Comparison of ENCODE assay signal across 22 cellular contexts in the genomic region with DNA sequence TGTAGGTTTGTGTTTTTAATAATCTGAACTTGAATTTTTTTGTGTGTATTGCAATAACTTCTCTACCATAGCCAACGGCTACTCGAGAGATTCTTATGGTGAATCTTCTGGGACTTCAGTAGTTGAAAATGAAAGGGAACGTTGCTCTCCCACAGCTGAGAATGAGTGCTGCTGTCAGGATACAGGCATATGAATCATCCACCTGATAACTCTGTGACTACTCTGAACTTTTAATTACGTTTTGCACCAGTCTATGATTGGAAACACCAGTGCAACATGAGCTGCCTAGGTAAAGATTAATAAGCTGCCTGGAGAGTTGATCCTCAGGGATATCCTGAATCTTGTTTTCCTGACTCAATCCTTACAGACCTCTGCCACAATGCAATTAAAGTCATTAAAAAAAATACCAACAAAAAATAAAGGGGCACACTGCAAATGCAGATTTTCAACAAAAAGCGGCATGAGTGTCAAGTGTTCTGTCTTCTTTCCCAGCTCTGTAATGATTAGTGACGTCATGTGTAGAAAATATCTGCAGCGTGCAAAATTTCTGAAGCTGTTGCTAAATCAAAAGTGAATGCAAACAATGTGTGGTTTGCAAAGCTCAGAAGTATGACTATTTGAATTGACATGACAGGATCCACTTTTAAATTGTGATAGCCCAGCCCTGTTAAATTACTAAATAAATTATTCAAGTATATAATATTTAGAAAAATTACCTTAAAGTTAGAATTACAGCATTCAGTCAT.
A peak's percentile ranks its signal among the peaks of the same experiment; 100 is the strongest.
DNase-seq lines count a peak whose midpoint lies in the region; ATAC-seq and TF ChIP-seq lines count a peak whose summit lies in the region.
"Had no signal": no experiment of that assay in that cellular context is flagged by ENCODE, and none has a peak within 500 bp of the region (broad histone marks: within the 10 kb centered on the region; RNA-seq: fewer than 3 reads in every experiment).

No MANE protein-coding gene starts in this region.

- DNase-seq in HT1080 (ENCODE audit: low read depth) (peak; percentile 24), kidney epithelial cell (ENCODE audit: low read depth) (peak; percentile 37), renal cortical epithelial cell (ENCODE audit: low read depth) (peak; percentile 60), KG1 (lab: John Stamatoyannopoulos, UW) (no peak), T-helper 1 cell (no peak), HuH-7.5 (ENCODE audit: low spot score) (no peak), GM19240 (ENCODE audit: insufficient read length, low spot score) (no peak)
- DNase-seq: activated CD8-positive, alpha-beta memory T cell treated with anti-CD3 and anti-CD28 coated beads, Interleukin-2, amount 50 U/mL, for 4 hours; activated naive CD8-positive, alpha-beta T cell treated with anti-CD3 and anti-CD28 coated beads for 36 hours; CD4-positive, CD25-positive, alpha-beta regulatory T cell; cerebellar nuclear complex; kidney glomerular epithelial cell; naive thymus-derived CD8-positive, alpha-beta T cell; NCI-H1105 treated with DMSO at 0.1 percent for 48 hours; NCI-H2081 treated with DMSO at 0.1 percent for 48 hours; NCI-H510A; ovary; RPMI8226; substantia nigra had no signal

- ATAC-seq in SK-N-SH treated with all-trans-retinoic acid at 6 μM for 48 hours: peak; percentile 29
- ATAC-seq: gastroesophageal sphincter; naive thymus-derived CD8-positive, alpha-beta T cell had no signal

- H3K36me3 ChIP-seq in kidney epithelial cell (ENCODE audit: control insufficient read depth, insufficient read depth, low read length): no peaks in the 10 kb centered on the region
- H3K36me3 ChIP-seq: gastroesophageal sphincter, HAP-1, ovary had no signal

- TF ChIP-seq CTCF in kidney epithelial cell (IDR thresholded peaks at IDR 0.05; ENCODE audit: insufficient read depth, low read length, poor library complexity, severe bottlenecking): no peak

- no peak overlapping the region for H3K4me3 ChIP-seq in kidney epithelial cell (ENCODE audit: low read depth, low read length)
- H3K4me3 ChIP-seq: gastroesophageal sphincter, HAP-1, ovary had no signal

- H3K27me3 ChIP-seq in kidney epithelial cell (ENCODE audit: control insufficient read depth, insufficient read depth, low read length): no peaks in the 10 kb centered on the region
- H3K27me3 ChIP-seq: gastroesophageal sphincter, ovary had no signal

TF ChIP-seq in SK-N-SH treated with all-trans-retinoic acid at 6 μM for 48 hours, 23 proteins besides CTCF, POLR2A, EP300 and RAD21:
- TF ChIP-seq ZNF70 (CRISPR knock-in tag; IDR thresholded peaks at IDR 0.05) (no peak), GLIS3 (CRISPR knock-in tag; IDR thresholded peaks at IDR 0.05) (no peak), ESRRG (CRISPR knock-in tag; IDR thresholded peaks at IDR 0.05) (no peak), ZFP30 (CRISPR knock-in tag; IDR thresholded peaks at IDR 0.05) (no peak), TOX (CRISPR knock-in tag; IDR thresholded peaks at IDR 0.05; ENCODE audit: borderline replicate concordance) (0 out of 2 replicates have a peak, but pooled peaks have one; percentile 24), BACH2 (CRISPR knock-in tag; IDR thresholded peaks at IDR 0.05; ENCODE audit: borderline replicate concordance) (no peak), RARB (CRISPR knock-in tag; IDR thresholded peaks at IDR 0.05) (no peak)
- TF ChIP-seq, protein P1, sequence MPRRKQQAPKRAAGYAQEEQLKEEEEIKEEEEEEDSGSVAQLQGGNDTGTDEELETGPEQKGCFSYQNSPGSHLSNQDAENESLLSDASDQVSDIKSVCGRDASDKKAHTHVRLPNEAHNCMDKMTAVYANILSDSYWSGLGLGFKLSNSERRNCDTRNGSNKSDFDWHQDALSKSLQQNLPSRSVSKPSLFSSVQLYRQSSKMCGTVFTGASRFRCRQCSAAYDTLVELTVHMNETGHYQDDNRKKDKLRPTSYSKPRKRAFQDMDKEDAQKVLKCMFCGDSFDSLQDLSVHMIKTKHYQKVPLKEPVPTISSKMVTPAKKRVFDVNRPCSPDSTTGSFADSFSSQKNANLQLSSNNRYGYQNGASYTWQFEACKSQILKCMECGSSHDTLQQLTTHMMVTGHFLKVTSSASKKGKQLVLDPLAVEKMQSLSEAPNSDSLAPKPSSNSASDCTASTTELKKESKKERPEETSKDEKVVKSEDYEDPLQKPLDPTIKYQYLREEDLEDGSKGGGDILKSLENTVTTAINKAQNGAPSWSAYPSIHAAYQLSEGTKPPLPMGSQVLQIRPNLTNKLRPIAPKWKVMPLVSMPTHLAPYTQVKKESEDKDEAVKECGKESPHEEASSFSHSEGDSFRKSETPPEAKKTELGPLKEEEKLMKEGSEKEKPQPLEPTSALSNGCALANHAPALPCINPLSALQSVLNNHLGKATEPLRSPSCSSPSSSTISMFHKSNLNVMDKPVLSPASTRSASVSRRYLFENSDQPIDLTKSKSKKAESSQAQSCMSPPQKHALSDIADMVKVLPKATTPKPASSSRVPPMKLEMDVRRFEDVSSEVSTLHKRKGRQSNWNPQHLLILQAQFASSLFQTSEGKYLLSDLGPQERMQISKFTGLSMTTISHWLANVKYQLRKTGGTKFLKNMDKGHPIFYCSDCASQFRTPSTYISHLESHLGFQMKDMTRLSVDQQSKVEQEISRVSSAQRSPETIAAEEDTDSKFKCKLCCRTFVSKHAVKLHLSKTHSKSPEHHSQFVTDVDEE (CRISPR knock-in tag; IDR thresholded peaks at IDR 0.05): no peak

Comparison
In these comparisons a context has a peak if more than half of its experiments do, and no peak if none do; other contexts are left out.
1. DNase-seq: peak in HT1080 (single experiment), kidney epithelial cell (single experiment) and renal cortical epithelial cell (single experiment); none in KG1 (single experiment), T-helper 1 cell (0 of 5), HuH-7.5 (single experiment) and GM19240 (single experiment).